Comparison of ENCODE assay signal across 9 cellular contexts in the genomic region with DNA sequence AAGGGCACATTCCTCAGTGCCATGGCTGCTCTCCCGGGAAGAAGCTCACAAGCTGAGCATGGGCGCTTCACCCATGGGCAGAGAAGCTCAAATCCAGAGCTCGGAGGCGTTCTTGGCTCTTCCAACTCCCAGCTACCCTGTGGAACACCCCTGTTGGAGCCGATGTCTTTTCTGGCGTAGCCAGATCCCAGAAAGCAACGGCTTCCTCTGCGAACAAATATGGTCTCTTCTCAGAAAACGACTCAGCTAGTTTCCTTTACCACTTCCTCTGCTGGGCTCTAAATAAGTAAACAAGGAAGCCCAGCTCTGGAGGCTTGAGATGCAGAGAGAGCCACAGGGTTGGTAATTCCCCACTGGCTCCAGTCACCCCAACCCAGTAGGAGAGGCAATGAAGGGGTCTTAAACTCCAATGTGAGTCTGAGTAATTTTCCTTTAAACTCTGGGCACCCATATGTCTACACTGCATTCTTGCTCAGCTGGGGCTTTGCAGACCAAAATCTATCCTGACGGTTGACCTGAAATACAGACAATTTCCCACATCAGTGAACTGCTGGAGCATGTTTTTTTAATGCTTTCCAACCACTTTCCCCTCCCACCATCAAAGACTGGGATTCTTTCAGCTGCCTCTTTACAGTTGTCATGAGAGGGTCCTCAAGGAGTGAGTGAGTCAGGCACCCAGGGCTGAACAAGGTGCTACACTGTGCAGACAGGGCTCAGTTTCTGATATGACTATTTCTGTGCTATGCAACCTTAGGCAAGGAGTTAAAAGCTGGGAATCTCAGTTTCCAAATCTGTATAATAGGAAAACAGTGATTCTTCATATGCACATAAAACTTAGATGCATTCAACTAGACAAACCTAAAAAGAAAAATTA. TPM values are rescaled to one million over a fixed set of nuclear protein-coding genes. Genes with fewer than 3 reads are reported as not detected.
DNase-seq lines count a peak whose midpoint lies in the region; ATAC-seq and TF ChIP-seq lines count a peak whose summit lies in the region.
"Had no signal": no experiment of that assay in that cellular context is flagged by ENCODE, and none has a peak within 500 bp of the region (broad histone marks: within the 10 kb centered on the region; RNA-seq: fewer than 3 reads in every experiment).

TSS of gene LCP2 (minus strand) at position 189 of the 874 bp plus-strand sequence. CDS start at position 23, 166 bp downstream.

- H3K36me3 Mint-ChIP-seq in CD14-positive monocyte: peaks cover 26 to 38% of the 10 kb centered on the region in 2 donors

- peak within 1 kb of the TSS; percentile 98 for H3K27ac ChIP-seq in thymus (ENCODE audit: low read depth)

- DNase-seq in CD14-positive monocyte (ENCODE audit: low spot score): peak; percentile 69
- peak; percentile 65 for DNase-seq in activated CD8-positive, alpha-beta memory T cell treated with anti-CD3 and anti-CD28 coated beads, Interleukin-2, amount 50 U/mL, for 48 hours
- no peak for DNase-seq in left lobe of liver (ENCODE audit: low spot score)
- no peak for DNase-seq in NCI-H146 treated with DMSO at 0.1 percent for 48 hours (lab: John Stamatoyannopoulos, UW; ENCODE audit: unreplicated experiment)
- DNase-seq in AG08395 (ENCODE audit: low spot score): no peak
- DNase-seq: pancreas had no signal

- TF ChIP-seq CTCF in CD14-positive monocyte (IDR thresholded peaks at IDR 0.05): no peak

- H3K36me3 ChIP-seq in thymus (ENCODE audit: control insufficient read depth, insufficient read depth): peaks cover 8% of the 10 kb centered on the region
- H3K36me3 ChIP-seq: pancreas had no signal

- H3K4me1 ChIP-seq in thymus (ENCODE audit: control insufficient read depth, insufficient read depth, low read length): peaks cover 39% of the 10 kb centered on the region
- H3K4me1 ChIP-seq: pancreas had no signal

- H3K9me3 Mint-ChIP-seq in CD14-positive monocyte: peaks cover 0 to 3% (median 0%) of the 10 kb centered on the region in 7 donors

- H3K4me1 Mint-ChIP-seq in CD14-positive monocyte: peaks cover 79% of the 10 kb centered on the region

- WGBS in thymus: 5% methylated on average over 10 of the region's 10 CpGs

- intact Hi-C loops in CD14-positive monocyte (cut with micrococcal nuclease): loop anchor here (2.0 to 5.0 kb wide), 2 partner anchors 15 to 34 kb away; no protein-coding TSS in a partner anchor

- H3K27me3 ChIP-seq in thymus (ENCODE audit: control insufficient read depth, insufficient read depth): no peaks in the 10 kb centered on the region
- H3K27me3 ChIP-seq: pancreas had no signal

- H3K9me3 ChIP-seq in thymus (ENCODE audit: control insufficient read depth): no peaks in the 10 kb centered on the region
- H3K9me3 ChIP-seq: pancreas had no signal

- H3K4me3 ChIP-seq in thymus (ENCODE audit: low read length): peak within 1 kb of the TSS; percentile 80

- ATAC-seq in GM19452 (IDR thresholded peaks at IDR 0.05; ENCODE audit: unreplicated experiment): peak; percentile 43
- ATAC-seq in HG03457 (IDR thresholded peaks at IDR 0.05; ENCODE audit: unreplicated experiment): peak; percentile 39
- peak; percentile 61 for ATAC-seq in left lobe of liver

- peak within 1 kb of the TSS; percentile 99 to 100 for H3K4me3 Mint-ChIP-seq in CD14-positive monocyte

- H3K27ac Mint-ChIP-seq in CD14-positive monocyte: peak within 1 kb of the TSS; percentile 98 to 100 (median 99)

- peaks cover 0 to 2% (median 2%) of the 10 kb centered on the region in 3 donors for H3K27me3 Mint-ChIP-seq in CD14-positive monocyte (ENCODE audit: low read depth in 3 of 3)

RNA-seq across cellular contexts. Expression of gene LCP2, which starts in this region (rescaled TPM):
- polyA plus RNA-seq in CD14-positive monocyte: 10 to 100 TPM; 52.0 to 89.5 TPM
- total RNA-seq in left lobe of liver: 7.3 TPM
- polyA plus RNA-seq in thymus: 131 TPM

Comparison
In these comparisons a context has a peak if more than half of its experiments do, and no peak if none do; other contexts are left out.
1. DNase-seq: peak in CD14-positive monocyte (single experiment) and activated CD8-positive, alpha-beta memory T cell treated with anti-CD3 and anti-CD28 coated beads, Interleukin-2, amount 50 U/mL, for 48 hours (single experiment); none in left lobe of liver (single experiment), NCI-H146 treated with DMSO at 0.1 percent for 48 hours (single experiment) and AG08395 (single experiment).
2. Peak in every context shown above with its lines, with median percentiles within 50 percentile points of each other: ATAC-seq.